Comparison of ENCODE assay signal across 8 cellular contexts in the genomic region with DNA sequence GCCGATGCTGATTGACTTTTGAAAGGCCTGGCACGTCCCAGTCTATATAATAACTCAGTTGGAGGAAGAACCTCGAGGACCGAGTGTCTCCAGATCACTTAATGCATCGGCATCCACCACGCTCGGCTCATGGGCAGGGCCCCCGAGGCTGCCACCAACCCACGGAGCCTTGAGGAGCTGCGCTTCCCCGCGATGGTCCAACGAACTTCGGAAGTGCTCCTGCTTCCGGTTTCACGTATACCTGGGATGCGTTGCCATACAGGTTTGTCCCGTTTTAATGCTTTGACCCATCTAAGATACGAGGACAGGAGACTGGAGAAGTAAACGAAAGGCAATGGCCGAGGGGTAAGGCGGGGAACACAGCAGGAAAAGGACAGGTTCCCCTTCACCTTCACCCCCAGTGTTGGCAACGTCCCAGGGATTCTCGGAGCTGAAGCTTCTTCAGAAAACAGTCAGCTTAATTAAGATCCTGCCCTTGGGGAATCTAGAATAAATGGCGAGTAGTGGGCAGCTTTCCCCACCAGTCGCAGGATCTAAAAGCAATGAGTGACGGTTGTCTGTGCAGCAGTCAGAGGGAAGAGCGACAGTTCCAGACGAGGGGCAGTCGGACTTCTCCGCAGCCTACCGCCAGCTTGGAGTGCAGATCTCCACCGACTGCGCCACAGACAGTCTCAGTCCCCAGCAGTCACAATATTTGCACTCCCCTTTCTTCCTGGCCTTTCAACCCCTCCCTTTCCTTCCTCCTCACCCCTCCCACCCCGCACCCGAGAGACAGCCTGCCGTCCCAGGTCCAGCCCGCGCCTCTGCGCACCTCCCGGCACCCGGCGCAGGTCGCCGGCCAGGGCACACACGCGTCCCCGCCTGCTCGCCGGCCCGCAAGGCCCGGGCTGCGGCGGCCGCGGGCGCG. TPM values are rescaled to one million over a fixed set of nuclear protein-coding genes. Genes with fewer than 3 reads are reported as not detected.
DNase-seq lines count a peak whose midpoint lies in the region; ATAC-seq lines count a peak whose summit lies in the region.

No MANE protein-coding gene starts in this region.

- H3K27me3 Mint-ChIP-seq in activated CD4-positive, alpha-beta T cell treated with anti-CD3 and anti-CD28 coated beads, Interleukin-2, amount 10 ng/mL, durations not matched to agents 7 days and 5 days = peaks cover 66% of the 10 kb centered on the region
- peaks cover 64% of the 10 kb centered on the region for H3K27me3 Mint-ChIP-seq in activated CD8-positive, alpha-beta memory T cell treated with anti-CD3 and anti-CD28 coated beads, Interleukin-2, amount 10 ng/mL, durations not matched to agents 7 days and 5 days
- peaks cover 69% of the 10 kb centered on the region for H3K27me3 Mint-ChIP-seq in stimulated activated naive CD8-positive, alpha-beta T cell treated with anti-CD3 and anti-CD28 coated beads, Interleukin-15, Interleukin-2, amounts not matched to agents 100 ng/mL and 50 ng/mL, for 24 hours

- peaks cover 6% of the 10 kb centered on the region for H3K4me1 Mint-ChIP-seq in activated CD4-positive, alpha-beta T cell treated with anti-CD3 and anti-CD28 coated beads, Interleukin-2, amount 10 ng/mL, durations not matched to agents 7 days and 5 days
- peaks cover 16% of the 10 kb centered on the region for H3K4me1 Mint-ChIP-seq in activated CD8-positive, alpha-beta memory T cell treated with anti-CD3 and anti-CD28 coated beads, Interleukin-2, amount 10 ng/mL, durations not matched to agents 7 days and 5 days
- peaks cover 17% of the 10 kb centered on the region for H3K4me1 Mint-ChIP-seq in stimulated activated naive CD8-positive, alpha-beta T cell treated with anti-CD3 and anti-CD28 coated beads, Interleukin-15, Interleukin-2, amounts not matched to agents 100 ng/mL and 50 ng/mL, for 24 hours (ENCODE audit: low read depth)

- H3K9me3 Mint-ChIP-seq in activated CD4-positive, alpha-beta T cell treated with anti-CD3 and anti-CD28 coated beads, Interleukin-2, amount 10 ng/mL, durations not matched to agents 7 days and 5 days = peaks cover 3% of the 10 kb centered on the region
- H3K9me3 Mint-ChIP-seq in activated CD8-positive, alpha-beta memory T cell treated with anti-CD3 and anti-CD28 coated beads, Interleukin-2, amount 10 ng/mL, durations not matched to agents 7 days and 5 days (ENCODE audit: low read depth) = no peaks in the 10 kb centered on the region
- H3K9me3 Mint-ChIP-seq in stimulated activated naive CD8-positive, alpha-beta T cell treated with anti-CD3 and anti-CD28 coated beads, Interleukin-15, Interleukin-2, amounts not matched to agents 100 ng/mL and 50 ng/mL, for 24 hours = no peaks in the 10 kb centered on the region

- H3K27me3 ChIP-seq in iPS-15b (ENCODE audit: control insufficient read depth, insufficient read depth, low read length) = peaks cover 37% of the 10 kb centered on the region

- no peak overlapping the region for H3K27ac Mint-ChIP-seq in activated CD4-positive, alpha-beta T cell treated with anti-CD3 and anti-CD28 coated beads, Interleukin-2, amount 10 ng/mL, durations not matched to agents 7 days and 5 days
- H3K27ac Mint-ChIP-seq in activated CD8-positive, alpha-beta memory T cell treated with anti-CD3 and anti-CD28 coated beads, Interleukin-2, amount 10 ng/mL, durations not matched to agents 7 days and 5 days = peak overlapping the region; percentile 73
- H3K27ac Mint-ChIP-seq in stimulated activated naive CD8-positive, alpha-beta T cell treated with anti-CD3 and anti-CD28 coated beads, Interleukin-15, Interleukin-2, amounts not matched to agents 100 ng/mL and 50 ng/mL, for 24 hours = no peak overlapping the region

- POLR2A ChIA-PET in activated CD4-positive, alpha-beta T cell treated with anti-CD3 and anti-CD28 coated beads, Interleukin-2, amount 10 ng/mL, durations not matched to agents 7 days and 5 days (lab: Charles Lee) = no interaction called here

- peak overlapping the region; percentile 57 for H3K9ac ChIP-seq in iPS-15b (ENCODE audit: low read depth, low read length)

- H3K9me3 ChIP-seq in iPS-15b (ENCODE audit: control insufficient read depth, insufficient read depth, low read length) = no peaks in the 10 kb centered on the region

- H3K4me3 Mint-ChIP-seq in activated CD4-positive, alpha-beta T cell treated with anti-CD3 and anti-CD28 coated beads, Interleukin-2, amount 10 ng/mL, durations not matched to agents 7 days and 5 days = peak overlapping the region; percentile 79
- H3K4me3 Mint-ChIP-seq in activated CD8-positive, alpha-beta memory T cell treated with anti-CD3 and anti-CD28 coated beads, Interleukin-2, amount 10 ng/mL, durations not matched to agents 7 days and 5 days = peak overlapping the region; percentile 78
- peak overlapping the region; percentile 78 for H3K4me3 Mint-ChIP-seq in stimulated activated naive CD8-positive, alpha-beta T cell treated with anti-CD3 and anti-CD28 coated beads, Interleukin-15, Interleukin-2, amounts not matched to agents 100 ng/mL and 50 ng/mL, for 24 hours

- no peaks in the 10 kb centered on the region for H3K36me3 ChIP-seq in iPS-15b (ENCODE audit: control insufficient read depth, insufficient read depth, low read length)

- H3K4me1 ChIP-seq in iPS-15b (ENCODE audit: control insufficient read depth, insufficient read depth, low read length) = peaks cover 54% of the 10 kb centered on the region

- no peaks in the 10 kb centered on the region for H3K36me3 Mint-ChIP-seq in activated CD4-positive, alpha-beta T cell treated with anti-CD3 and anti-CD28 coated beads, Interleukin-2, amount 10 ng/mL, durations not matched to agents 7 days and 5 days (ENCODE audit: low read depth)
- no peaks in the 10 kb centered on the region for H3K36me3 Mint-ChIP-seq in activated CD8-positive, alpha-beta memory T cell treated with anti-CD3 and anti-CD28 coated beads, Interleukin-2, amount 10 ng/mL, durations not matched to agents 7 days and 5 days
- H3K36me3 Mint-ChIP-seq in stimulated activated naive CD8-positive, alpha-beta T cell treated with anti-CD3 and anti-CD28 coated beads, Interleukin-15, Interleukin-2, amounts not matched to agents 100 ng/mL and 50 ng/mL, for 24 hours (ENCODE audit: low read depth) = no peaks in the 10 kb centered on the region

- H3K4me3 ChIP-seq in iPS-15b (ENCODE audit: low read depth, low read length) = peak overlapping the region; percentile 85

- CTCF ChIA-PET in activated CD4-positive, alpha-beta T cell treated with anti-CD3 and anti-CD28 coated beads, Interleukin-2, amount 10 ng/mL, durations not matched to agents 7 days and 5 days (lab: Charles Lee) = interaction anchor here (0.7 to 1.7 kb wide), 2 partner anchors 20 to 23 kb away, joined by 3 read pairs; no protein-coding TSS in a partner anchor
- CTCF ChIA-PET in activated CD8-positive, alpha-beta memory T cell treated with anti-CD3 and anti-CD28 coated beads, Interleukin-2, amount 10 ng/mL, durations not matched to agents 7 days and 5 days (lab: Charles Lee) = interaction anchor here (1.4 kb wide), 1 partner anchor 20 kb away, joined by 3 read pairs; no protein-coding TSS in a partner anchor

- DNase-seq in activated CD4-positive, alpha-beta T cell treated with anti-CD3 and anti-CD28 coated beads, Interleukin-2, amount 10 ng/mL, durations not matched to agents 7 days and 5 days = no peak
- DNase-seq in activated CD4-positive, alpha-beta T cell treated with anti-CD3 and anti-CD28 coated beads, Interleukin-2, amount 50 U/mL, for 4 hours = no peak
- DNase-seq in NCI-H146 (lab: John Stamatoyannopoulos, UW) (peak; percentile 84), ureter (ENCODE audit: low spot score) (no peak)
- DNase-seq in activated CD8-positive, alpha-beta memory T cell treated with anti-CD3 and anti-CD28 coated beads, Interleukin-2, amount 10 ng/mL, durations not matched to agents 7 days and 5 days = no peak

- ATAC-seq in HG02678 (IDR thresholded peaks at IDR 0.05; ENCODE audit: unreplicated experiment) = peak; percentile 66
- ATAC-seq in activated CD8-positive, alpha-beta memory T cell treated with anti-CD3 and anti-CD28 coated beads, Interleukin-2, amount 10 ng/mL, durations not matched to agents 7 days and 5 days = peak; percentile 77

RNA-seq across cellular contexts. Expression of gene SP8, which starts 10.7 kb away (rescaled TPM):
- total RNA-seq in activated CD4-positive, alpha-beta T cell treated with anti-CD3 and anti-CD28 coated beads, Interleukin-2, amount 10 ng/mL, durations not matched to agents 7 days and 5 days = not detected
- total RNA-seq in activated CD8-positive, alpha-beta memory T cell treated with anti-CD3 and anti-CD28 coated beads, Interleukin-2, amount 10 ng/mL, durations not matched to agents 7 days and 5 days = not detected
- total RNA-seq in ureter = not detected
